1 cellular context compared by ENCODE assay signal in the genomic region with DNA sequence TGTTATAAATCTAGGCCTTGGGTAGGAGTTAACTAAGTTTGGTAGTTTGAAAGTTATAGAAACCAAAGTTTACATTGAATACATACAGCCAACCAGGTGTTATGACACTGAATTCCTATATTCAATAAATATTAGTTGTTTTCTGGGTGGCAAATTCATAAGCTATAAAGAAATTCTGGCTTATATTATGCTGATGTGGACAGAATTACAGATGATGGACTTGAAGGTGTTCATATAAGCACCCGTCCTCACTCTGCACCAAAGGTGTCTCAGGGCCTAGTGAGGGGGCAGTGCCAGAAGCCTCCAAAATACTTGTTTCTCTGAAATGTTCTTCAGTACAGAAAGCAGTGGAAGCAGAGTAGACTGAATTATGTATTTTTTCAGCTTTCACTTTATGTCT.
TF ChIP-seq lines count a peak whose summit lies in the region.

No MANE protein-coding gene starts in this region.

TF ChIP-seq in SK-N-SH, 30 proteins besides CTCF, POLR2A, EP300 and RAD21 (continued from another document):
- TF ChIP-seq PBX3 (IDR thresholded peaks at IDR 0.05) (no peak), TAF1 (IDR thresholded peaks at IDR 0.05; ENCODE audit: borderline replicate concordance, low read depth, low read length) (no peak), TEAD4 (IDR thresholded peaks at IDR 0.05; ENCODE audit: borderline replicate concordance, insufficient read depth) (no peak), EZH2phosphoT487 (IDR thresholded peaks at IDR 0.05; ENCODE audit: borderline replicate concordance, low read depth) (no peak), ELF1 (IDR thresholded peaks at IDR 0.05) (no peak), JUND (IDR thresholded peaks at IDR 0.05) (no peak), GABPA (IDR thresholded peaks at IDR 0.05; ENCODE audit: low read depth) (no peak)
